Comparison of ENCODE assay signal across 9 cellular contexts in the genomic region with DNA sequence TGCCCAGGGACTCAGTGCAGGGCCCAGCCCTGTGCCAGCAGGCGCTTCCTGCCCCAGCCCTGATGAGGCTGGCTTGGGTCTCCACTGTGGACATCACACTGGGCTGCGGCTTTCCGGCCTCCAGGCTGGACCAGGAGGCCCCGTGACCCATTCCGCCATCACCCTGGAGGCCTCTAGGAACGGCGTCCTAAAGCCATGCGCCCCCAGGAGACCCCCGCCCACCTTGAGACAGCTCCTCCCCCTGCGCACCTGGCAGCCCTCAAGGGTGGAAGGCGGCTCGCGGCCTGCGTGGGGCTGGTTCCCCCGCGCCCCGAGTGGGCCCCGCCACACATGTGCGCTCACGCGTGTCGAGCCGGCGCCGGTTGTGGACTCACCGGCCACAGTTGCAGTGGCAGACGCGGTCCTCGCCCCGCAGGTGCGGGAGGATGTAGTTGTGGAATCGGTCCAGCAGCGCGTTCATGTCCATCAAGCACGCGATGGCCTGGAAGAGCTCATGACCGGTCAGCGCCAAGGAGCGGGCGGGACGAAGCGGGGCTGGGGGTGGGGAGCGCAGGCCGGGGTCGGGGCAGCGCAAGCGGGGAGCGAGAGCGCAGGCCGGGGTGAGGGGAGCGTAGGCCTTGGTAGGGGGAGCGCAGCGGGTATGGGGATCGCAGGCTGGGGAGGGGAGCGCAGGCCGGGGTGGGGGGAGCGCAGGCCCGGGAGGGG. TPM values are rescaled to one million over a fixed set of nuclear protein-coding genes. Genes with fewer than 3 reads are reported as not detected.
DNase-seq lines count a peak whose midpoint lies in the region; ATAC-seq, FAIRE-seq and TF ChIP-seq lines count a peak whose summit lies in the region.
"Had no signal": no experiment of that assay in that cellular context is flagged by ENCODE, and none has a peak within 500 bp of the region (broad histone marks: within the 10 kb centered on the region; RNA-seq: fewer than 3 reads in every experiment).

No MANE protein-coding gene starts in this region.

- POLR2A ChIA-PET in activated naive CD8-positive, alpha-beta T cell treated with anti-CD3 and anti-CD28 coated beads, Interleukin-2, amount 10 ng/mL, durations not matched to agents 7 days and 5 days (lab: Charles Lee): interaction anchor here (0.6 kb wide), 1 partner anchor 13 kb away, joined by 5 read pairs; no protein-coding TSS in a partner anchor

- WGBS in hepatocyte (ENCODE audit: low lambda C conversion rate, missing lambda C conversion rate): 19% methylated on average over 30 of the region's 58 CpGs
- 17 to 30% (median 18%) methylated on average over 46 to 58 of the region's 58 CpGs for WGBS in small intestine, 3 donors

- DNase-seq in GM20000 (ENCODE audit: low spot score) (peak; percentile 57), hepatocyte (ENCODE audit: low spot score) (peak; percentile 55), small intestine (no peak), mucosa of descending colon (no peak)
- no peak for DNase-seq in activated naive CD8-positive, alpha-beta T cell treated with anti-CD3 and anti-CD28 coated beads, Interleukin-2, amount 10 ng/mL, durations not matched to agents 7 days and 5 days
- DNase-seq in NK-92 treated with Interleukin-12 subunit alpha and Interleukin-12 subunit beta, amount 100 ng/mL, for 24 hours (lab: John Stamatoyannopoulos, UW): no peak
- no peak for DNase-seq in stimulated activated CD4-positive, alpha-beta T cell treated with anti-CD3 and anti-CD28 coated beads, Interleukin-4, amount 100 ng/mL, for 1 hour
- DNase-seq: NCI-H524 treated with DMSO at 0.1 percent for 48 hours had no signal

- H3K9me3 ChIP-seq in hepatocyte (ENCODE audit: low read depth): no peaks in the 10 kb centered on the region
- H3K9me3 ChIP-seq in small intestine (ENCODE audit: control insufficient read depth, low read depth): no peaks in the 10 kb centered on the region
- no peaks in the 10 kb centered on the region for H3K9me3 ChIP-seq in mucosa of descending colon

- peak overlapping the region; percentile 88 for H3K4me2 ChIP-seq in hepatocyte

- H3K4me1 ChIP-seq in hepatocyte (ENCODE audit: insufficient read depth) (peaks cover 12% of the 10 kb centered on the region), small intestine (ENCODE audit: control insufficient read depth in 2 of 2, insufficient read depth in 1 of 2, low read depth in 1 of 2, low read length in 1 of 2) (no peaks in the 10 kb centered on the region), mucosa of descending colon (ENCODE audit: low read depth) (peaks cover 10% of the 10 kb centered on the region)

- no peak overlapping the region for H3K27ac ChIP-seq in hepatocyte
- H3K27ac ChIP-seq in small intestine (ENCODE audit: low read depth in 1 of 2, low read length in 1 of 2): no peak overlapping the region

- H3K36me3 Mint-ChIP-seq in activated naive CD8-positive, alpha-beta T cell treated with anti-CD3 and anti-CD28 coated beads, Interleukin-2, amount 10 ng/mL, durations not matched to agents 7 days and 5 days: peaks cover 2% of the 10 kb centered on the region

- H3K4me3 ChIP-seq in hepatocyte: peak overlapping the region; percentile 49
- H3K4me3 ChIP-seq in small intestine (ENCODE audit: low read depth in 1 of 2, low read length in 2 of 2): peak overlapping the region; percentile 46
- H3K4me3 ChIP-seq in mucosa of descending colon: no peak overlapping the region

- H3K79me2 ChIP-seq in hepatocyte: no peaks in the 10 kb centered on the region

- no peak overlapping the region for H2AFZ ChIP-seq in hepatocyte

- no peak for TF ChIP-seq CTCF in GM20000 (IDR thresholded peaks at IDR 0.05; ENCODE audit: extremely low read depth, missing control alignments)
- TF ChIP-seq CTCF in hepatocyte (IDR thresholded peaks at IDR 0.05; ENCODE audit: poor library complexity): no peak
- TF ChIP-seq CTCF in mucosa of descending colon (IDR thresholded peaks at IDR 0.05): no peak

- peak overlapping the region; percentile 53 for H3K4me3 Mint-ChIP-seq in activated naive CD8-positive, alpha-beta T cell treated with anti-CD3 and anti-CD28 coated beads, Interleukin-2, amount 10 ng/mL, durations not matched to agents 7 days and 5 days

- no peaks in the 10 kb centered on the region for H3K9me2 ChIP-seq in hepatocyte (replicated peaks; ENCODE audit: insufficient read depth)

- no peaks in the 10 kb centered on the region for H3K36me3 ChIP-seq in hepatocyte (replicated peaks; ENCODE audit: insufficient read depth, low read depth)
- H3K36me3 ChIP-seq in small intestine (ENCODE audit: control insufficient read depth in 2 of 2, insufficient read depth in 2 of 2, low read length in 2 of 2): peaks cover 4% of the 10 kb centered on the region in 2 donors
- no peaks in the 10 kb centered on the region for H3K36me3 ChIP-seq in mucosa of descending colon (ENCODE audit: low read depth)

- peaks cover 8% of the 10 kb centered on the region for H4K20me1 ChIP-seq in hepatocyte (ENCODE audit: insufficient read depth, poor library complexity, severe bottlenecking)

- FAIRE-seq in small intestine (lab: Jason Lieb, UNC): no peak

- H3K27ac Mint-ChIP-seq in activated naive CD8-positive, alpha-beta T cell treated with anti-CD3 and anti-CD28 coated beads, Interleukin-2, amount 10 ng/mL, durations not matched to agents 7 days and 5 days: no peak overlapping the region

- intact Hi-C loops in mucosa of descending colon (cut with DNase I, micrococcal nuclease): no loop called here

- H3K27me3 ChIP-seq in hepatocyte (no peaks in the 10 kb centered on the region), small intestine (ENCODE audit: control insufficient read depth in 2 of 2, insufficient read depth in 2 of 2, low read length in 2 of 2) (no peaks in the 10 kb centered on the region)

- H3K4me1 Mint-ChIP-seq in activated naive CD8-positive, alpha-beta T cell treated with anti-CD3 and anti-CD28 coated beads, Interleukin-2, amount 10 ng/mL, durations not matched to agents 7 days and 5 days: no peaks in the 10 kb centered on the region

- no peaks in the 10 kb centered on the region for H3K9me3 Mint-ChIP-seq in activated naive CD8-positive, alpha-beta T cell treated with anti-CD3 and anti-CD28 coated beads, Interleukin-2, amount 10 ng/mL, durations not matched to agents 7 days and 5 days

- no peaks in the 10 kb centered on the region for H3K27me3 Mint-ChIP-seq in activated naive CD8-positive, alpha-beta T cell treated with anti-CD3 and anti-CD28 coated beads, Interleukin-2, amount 10 ng/mL, durations not matched to agents 7 days and 5 days

- ATAC-seq in activated naive CD8-positive, alpha-beta T cell treated with anti-CD3 and anti-CD28 coated beads, Interleukin-2, amount 10 ng/mL, durations not matched to agents 7 days and 5 days (ENCODE audit: low read depth): no peak
- no peak for ATAC-seq in mucosa of descending colon
- ATAC-seq in GM21360 (IDR thresholded peaks at IDR 0.05; ENCODE audit: unreplicated experiment): no peak

RNA-seq across cellular contexts. Expression of a gene that starts 1.0 kb away (rescaled TPM):
- 1 to 10 TPM; 1.2 to 1.9 TPM for total RNA-seq in activated naive CD8-positive, alpha-beta T cell treated with anti-CD3 and anti-CD28 coated beads, Interleukin-2, amount 10 ng/mL, durations not matched to agents 7 days and 5 days
- 4.3 and 6.2 TPM in 2 replicates for total RNA-seq in hepatocyte
- polyA plus RNA-seq in hepatocyte: 2.1 and 2.6 TPM in 2 replicates
- 1 to 10 TPM in 2 of 3 donors, not detected in 1; 1.6 to 3.7 TPM for polyA plus RNA-seq in small intestine
- total RNA-seq in mucosa of descending colon: 10 to 100 TPM in 1 of 3 donors, 1 to 10 TPM in 1, not detected in 1; 1.5 to 12.2 TPM

RNA-seq across cellular contexts. Expression of a gene that starts 27.5 kb away (rescaled TPM):
- 10 to 100 TPM; 32.6 to 33.6 TPM for total RNA-seq in activated naive CD8-positive, alpha-beta T cell treated with anti-CD3 and anti-CD28 coated beads, Interleukin-2, amount 10 ng/mL, durations not matched to agents 7 days and 5 days
- total RNA-seq in hepatocyte (15.5 and 16.7 TPM in 2 replicates), mucosa of descending colon (10 to 100 TPM; 18.8 to 35.1 (median 20.8) TPM)
- polyA plus RNA-seq in hepatocyte (46.7 and 49.4 TPM in 2 replicates), small intestine (10 to 100 TPM; 24.2 to 42.1 (median 25.9) TPM)

RNA-seq across cellular contexts. Expression of a gene that starts 35.2 kb away (rescaled TPM):
- total RNA-seq in activated naive CD8-positive, alpha-beta T cell treated with anti-CD3 and anti-CD28 coated beads, Interleukin-2, amount 10 ng/mL, durations not matched to agents 7 days and 5 days: 100 to 1,000 TPM; 118 TPM
- total RNA-seq in hepatocyte (75.7 and 85.0 TPM in 2 replicates), mucosa of descending colon (100 to 1,000 TPM; 117 to 123 (median 120) TPM)
- polyA plus RNA-seq in hepatocyte (192 and 203 TPM in 2 replicates), small intestine (100 to 1,000 TPM; 115 to 140 (median 133) TPM)

Comparison
In these comparisons a context has a peak if more than half of its experiments do, and no peak if none do; other contexts are left out.
1. DNase-seq: peak in GM20000 (single experiment) and hepatocyte (single experiment); none in activated naive CD8-positive, alpha-beta T cell treated with anti-CD3 and anti-CD28 coated beads, Interleukin-2, amount 10 ng/mL, durations not matched to agents 7 days and 5 days (single experiment), small intestine (single experiment), mucosa of descending colon (0 of 3), NK-92 treated with Interleukin-12 subunit alpha and Interleukin-12 subunit beta, amount 100 ng/mL, for 24 hours (single experiment) and stimulated activated CD4-positive, alpha-beta T cell treated with anti-CD3 and anti-CD28 coated beads, Interleukin-4, amount 100 ng/mL, for 1 hour (single experiment).